In genomic region chr7:88933285-88933684, GRCh38 we compare ENCODE assay signal across 21 cellular contexts.
"Had no signal": no experiment of that assay in that cellular context is flagged by ENCODE, and none has a peak within 500 bp of the region (broad histone marks: within the 10 kb centered on the region; RNA-seq: fewer than 3 reads in every experiment).

No MANE protein-coding gene starts in this region.

- H3K27ac ChIP-seq: PC-9, Peyer's patch, SJSA1, SK-N-MC had no signal

- DNase-seq: KBM-7, MV-4-11, NCI-H1048, NCI-H1105, NCI-H1417, NCI-H1436 treated with DMSO at 0.1 percent for 48 hours, NCI-H1694, NCI-H187 treated with DMSO at 0.1 percent for 48 hours, NCI-H2081, NCI-H2107, NCI-H2227 treated with DMSO at 0.1 percent for 48 hours, NCI-H524, NCI-H526 treated with DMSO at 0.1 percent for 48 hours, NCI-H748 treated with DMSO at 0.1 percent for 48 hours, OCI-M1, PC-9, Peyer's patch, Right ventricle myocardium superior, SIG-M5 had no signal
